Comparison of ENCODE assay signal across 22 cellular contexts in the genomic region with DNA sequence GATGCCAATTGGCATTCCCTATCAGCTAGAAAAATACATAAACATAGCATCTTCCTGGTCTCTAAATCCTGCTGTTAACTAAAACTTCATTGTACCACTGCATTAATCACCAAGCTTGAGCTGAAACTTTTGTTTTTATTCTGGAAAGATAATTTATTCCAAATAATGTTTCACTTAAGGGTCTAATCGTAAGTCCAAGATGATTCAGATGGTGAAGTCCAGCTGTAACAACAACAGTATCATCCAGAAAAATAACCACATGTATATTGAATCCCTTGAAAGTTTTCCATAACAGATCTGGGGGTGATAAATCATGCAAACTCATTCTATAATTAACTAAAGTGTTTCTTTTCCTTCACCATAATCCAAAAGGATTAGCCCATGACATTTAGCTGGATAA. TPM values are rescaled to one million over a fixed set of nuclear protein-coding genes. Genes with fewer than 3 reads are reported as not detected.
A peak's percentile ranks its signal among the peaks of the same experiment; 100 is the strongest.
DNase-seq lines count a peak whose midpoint lies in the region; TF ChIP-seq lines count a peak whose summit lies in the region.
"Had no signal": no experiment of that assay in that cellular context is flagged by ENCODE, and none has a peak within 500 bp of the region (broad histone marks: within the 10 kb centered on the region; RNA-seq: fewer than 3 reads in every experiment).

No MANE protein-coding gene starts in this region.

- no peak overlapping the region for H3K27ac ChIP-seq in fibroblast of lung (ENCODE audit: insufficient read depth, low read length)
- no peak overlapping the region for H3K27ac ChIP-seq in transverse colon
- H3K27ac ChIP-seq in sigmoid colon = no peak overlapping the region
- H3K27ac ChIP-seq: A549, SJCRH30 had no signal

- TF ChIP-seq CTCF in astrocyte of the cerebellum (IDR thresholded peaks at IDR 0.05; ENCODE audit: low read depth, low read length, missing control alignments) = no peak
- no peak for TF ChIP-seq CTCF in fibroblast of lung (conservative IDR thresholded peaks at IDR 0.05 in 1 of 2, IDR thresholded peaks at IDR 0.05 in 1 of 2; ENCODE audit: low read depth in 1 of 2, low read length in 2 of 2)
- no peak for TF ChIP-seq CTCF in transverse colon (IDR thresholded peaks at IDR 0.05)
- TF ChIP-seq CTCF in sigmoid colon (IDR thresholded peaks at IDR 0.05) = no peak

- H2AFZ ChIP-seq in fibroblast of lung (ENCODE audit: low read length) = no peak overlapping the region

- no peaks in the 10 kb centered on the region for H3K79me2 ChIP-seq in fibroblast of lung (ENCODE audit: control insufficient read depth, insufficient read depth, low read length)

- no peak overlapping the region for H3K4me2 ChIP-seq in fibroblast of lung (ENCODE audit: extremely low read depth, insufficient read depth, low read length)
- H3K4me2 ChIP-seq: A549 had no signal

- H3K27me3 ChIP-seq in fibroblast of lung (ENCODE audit: control insufficient read depth, insufficient read depth, low read length) (no peaks in the 10 kb centered on the region), transverse colon (no peaks in the 10 kb centered on the region), sigmoid colon (no peaks in the 10 kb centered on the region)
- H3K27me3 ChIP-seq: BE2C had no signal

- in situ Hi-C loops in astrocyte of the cerebellum (cut with HindIII; ENCODE audit: low sequenced_read_pairs) = no loop called here
- in situ Hi-C loops in transverse colon (cut with MboI; ENCODE audit: low pct_ligation_motif_present in 1 of 4, low pct_unique_long_range_greater_than_20kb in 1 of 4, low sequenced_read_pairs in 3 of 4) = no loop called here

- no peak overlapping the region for H3K4me3 ChIP-seq in astrocyte of the cerebellum (ENCODE audit: low read depth, low read length)
- no peak overlapping the region for H3K4me3 ChIP-seq in fibroblast of lung (replicated peaks in 1 of 4; ENCODE audit: control extremely low read depth in 1 of 4, insufficient read depth in 1 of 4, low read depth in 3 of 4, low read length in 4 of 4)
- no peak overlapping the region for H3K4me3 ChIP-seq in transverse colon
- no peak overlapping the region for H3K4me3 ChIP-seq in sigmoid colon
- H3K4me3 ChIP-seq: A549, HAP-1, SJCRH30 had no signal

- H3K36me3 ChIP-seq in fibroblast of lung (ENCODE audit: control insufficient read depth, insufficient read depth, low read length) (no peaks in the 10 kb centered on the region), transverse colon (no peaks in the 10 kb centered on the region), sigmoid colon (no peaks in the 10 kb centered on the region)
- H3K36me3 ChIP-seq: BE2C, HAP-1, SJCRH30 had no signal

- H3K4me1 ChIP-seq in fibroblast of lung (ENCODE audit: control insufficient read depth, extremely low read depth, insufficient read depth, low read length) = no peaks in the 10 kb centered on the region
- no peaks in the 10 kb centered on the region for H3K4me1 ChIP-seq in transverse colon
- H3K4me1 ChIP-seq in sigmoid colon = no peaks in the 10 kb centered on the region
- H3K4me1 ChIP-seq: A549, BE2C, SJCRH30 had no signal

- TF ChIP-seq EP300 in transverse colon (IDR thresholded peaks at IDR 0.05; ENCODE audit: low read depth) (no peak), sigmoid colon (IDR thresholded peaks at IDR 0.05) (no peak)

- 44 to 45% methylated on average over 1 of the region's 1 CpG for WGBS in transverse colon (ENCODE audit: low coverage in 1 of 2), 2 donors
- 61 to 66% methylated on average over 1 of the region's 1 CpG for WGBS in sigmoid colon, 2 donors

- TF ChIP-seq POLR2A in transverse colon (IDR thresholded peaks at IDR 0.05) = no peak
- TF ChIP-seq POLR2A in sigmoid colon (IDR thresholded peaks at IDR 0.05) = no peak

- no peak overlapping the region for H3K9ac ChIP-seq in fibroblast of lung (ENCODE audit: insufficient read depth, low read length)

- H4K20me1 ChIP-seq in fibroblast of lung (ENCODE audit: control insufficient read depth, extremely low read depth, insufficient read depth, low read length) = no peaks in the 10 kb centered on the region

- DNase-seq in GM04504 (ENCODE audit: low read depth) (peak; percentile 5), astrocyte of the cerebellum (ENCODE audit: low read depth) (peak; percentile 64), fibroblast of lung (ENCODE audit: low read depth in 2 of 2) (peak; percentile 4 to 93), left kidney (ENCODE audit: low read depth, low spot score) (peak; percentile 19), transverse colon (no peak), sigmoid colon (no peak), NCI-H2196 treated with DMSO at 0.1 percent for 48 hours (lab: John Stamatoyannopoulos, UW; ENCODE audit: unreplicated experiment) (no peak), NCI-H524 (lab: John Stamatoyannopoulos, UW) (no peak)
- DNase-seq: BE2C, DMS79, KBM-7, MM.1S, NCI-H1048, NCI-H1436, NCI-H187 treated with DMSO at 0.1 percent for 48 hours, NCI-H2107, NCI-H2227 treated with DMSO at 0.1 percent for 48 hours, NCI-H510A treated with DMSO at 0.1 percent for 48 hours, OCI-M1, SJCRH30 had no signal

- intact Hi-C loops in transverse colon (cut with DNase I; ENCODE audit: low total_unique reads) = no loop called here
- intact Hi-C loops in sigmoid colon (cut with DNase I) = loop anchor here (10.0 kb wide), 1 partner anchor 56 kb away; no protein-coding TSS in a partner anchor

- no peaks in the 10 kb centered on the region for H3K9me3 ChIP-seq in fibroblast of lung (ENCODE audit: control insufficient read depth, insufficient read depth, low read depth, low read length)
- no peaks in the 10 kb centered on the region for H3K9me3 ChIP-seq in transverse colon
- H3K9me3 ChIP-seq in sigmoid colon = no peaks in the 10 kb centered on the region
- H3K9me3 ChIP-seq: A549, BE2C, HAP-1, SJCRH30 had no signal

RNA-seq across cellular contexts. Expression of a gene that starts 23.9 kb away (rescaled TPM):
- total RNA-seq in fibroblast of lung = 2.1 and 4.3 TPM in 2 replicates
- 0.20 and 0.24 TPM in 2 replicates for polyA plus RNA-seq in fibroblast of lung
- polyA plus RNA-seq in fibroblast of lung (2012) = 0.09 and 0.14 TPM in 2 replicates
- 0.24 TPM in 1 of 2 replicates, not detected in the other for polyA minus RNA-seq in fibroblast of lung (ENCODE audit: low replicate concordance)
- 1 to 10 TPM in 1 of 4 donors, under 1 TPM in 2, not detected in 1; 0.20 to 1.1 (median 0.27) TPM for total RNA-seq in transverse colon
- total RNA-seq in sigmoid colon = 1 to 10 TPM in 2 of 4 donors, under 1 TPM in 2; 0.27 to 1.9 (median 0.95) TPM
- under 1 TPM in 1 of 3 donors, not detected in 2; 0.03 TPM for polyA plus RNA-seq in sigmoid colon
- total RNA-seq: SJCRH30 had no signal
- polyA plus RNA-seq: A549 had no signal

Comparison
In these comparisons a context has a peak if more than half of its experiments do, and no peak if none do; other contexts are left out.
1. DNase-seq: peak in GM04504 (single experiment), astrocyte of the cerebellum (single experiment), fibroblast of lung (2 of 2) and left kidney (single experiment); none in transverse colon (single experiment), sigmoid colon (single experiment), NCI-H2196 treated with DMSO at 0.1 percent for 48 hours (single experiment) and NCI-H524 (0 of 2).